Comparison of ENCODE assay signal across 13 cellular contexts in genomic region chr6:152979116-152979515, GRCh38. TPM values are rescaled to one million over a fixed set of nuclear protein-coding genes. Genes with fewer than 3 reads are reported as not detected.
DNase-seq lines count a peak whose midpoint lies in the region; TF ChIP-seq lines count a peak whose summit lies in the region.
"Had no signal": no experiment of that assay in that cellular context is flagged by ENCODE, and none has a peak within 500 bp of the region (broad histone marks: within the 10 kb centered on the region; RNA-seq: fewer than 3 reads in every experiment).

No MANE protein-coding gene starts in this region.

- H3K9ac ChIP-seq in SU-DHL-6 (ENCODE audit: low read length) (0 out of 2 replicates have a peak overlapping the region, but pooled peaks have one; percentile 100), mesendoderm (ENCODE audit: low read length) (peak overlapping the region; percentile 48)

- H4K8ac ChIP-seq in mesendoderm (ENCODE audit: low read depth, low read length): no peak overlapping the region

- H3K18ac ChIP-seq in mesendoderm (ENCODE audit: low read length): no peak overlapping the region

- H3K79me2 ChIP-seq in SU-DHL-6 (ENCODE audit: insufficient read depth, low read length) (peaks cover 92% of the 10 kb centered on the region), mesendoderm (ENCODE audit: control insufficient read depth, insufficient read depth, low read length) (peaks cover 82% of the 10 kb centered on the region), hepatocyte (peaks cover 86% of the 10 kb centered on the region)

- H3K9me2 ChIP-seq in SU-DHL-6 (replicated peaks; ENCODE audit: insufficient read depth, low read length) (no peaks in the 10 kb centered on the region), hepatocyte (replicated peaks; ENCODE audit: insufficient read depth) (no peaks in the 10 kb centered on the region)

- no peak overlapping the region for H3K23ac ChIP-seq in mesendoderm (ENCODE audit: low read length)

- H4K5ac ChIP-seq in mesendoderm (ENCODE audit: low read length): no peak overlapping the region

- no peak overlapping the region for H2BK15ac ChIP-seq in mesendoderm (replicated peaks; ENCODE audit: low read depth)

- DNase-seq in DMS53 (lab: John Stamatoyannopoulos, UW) (peak; percentile 16), DMS53 treated with DMSO at 0.1 percent for 48 hours (lab: John Stamatoyannopoulos, UW; ENCODE audit: unreplicated experiment) (no peak), HFF-Myc (ENCODE audit: extremely low read depth, low read depth) (no peak), mesendoderm (no peak), hepatocyte (ENCODE audit: low spot score) (no peak), DMS 273 (lab: John Stamatoyannopoulos, UW; ENCODE audit: unreplicated experiment) (no peak), ovary (no peak)
- DNase-seq: activated CD4-positive, alpha-beta T cell treated with anti-CD3 and anti-CD28 coated beads for 4 hours; CD4-positive, CD25-positive, alpha-beta regulatory T cell; NCI-H2029 treated with DMSO at 0.1 percent for 48 hours had no signal

- H3K27ac ChIP-seq in SU-DHL-6 (ENCODE audit: low read depth, low read length): no peak overlapping the region
- H3K27ac ChIP-seq in mesendoderm (ENCODE audit: low read depth, low read length): no peak overlapping the region
- no peak overlapping the region for H3K27ac ChIP-seq in hepatocyte
- no peak overlapping the region for H3K27ac ChIP-seq in ovary
- H3K27ac ChIP-seq: 22Rv1, ascending aorta had no signal

- H3K4me2 ChIP-seq in SU-DHL-6 (ENCODE audit: low read depth, low read length, poor library complexity, severe bottlenecking) (peak overlapping the region; percentile 97), mesendoderm (ENCODE audit: low read length) (peak overlapping the region; percentile 27), hepatocyte (no peak overlapping the region)

- H3K27me3 ChIP-seq in SU-DHL-6 (ENCODE audit: low read length) (no peaks in the 10 kb centered on the region), mesendoderm (ENCODE audit: insufficient read depth, low read length, poor library complexity) (no peaks in the 10 kb centered on the region), hepatocyte (no peaks in the 10 kb centered on the region), ovary (no peaks in the 10 kb centered on the region)
- H3K27me3 ChIP-seq: ascending aorta had no signal

- no peak overlapping the region for H3K4ac ChIP-seq in mesendoderm (ENCODE audit: low read depth, low read length)

- H3K4me3 ChIP-seq in HFF-Myc (replicated peaks; ENCODE audit: low read depth, low read length): peak overlapping the region; percentile 94
- H3K4me3 ChIP-seq in SU-DHL-6 (ENCODE audit: insufficient read depth, low read length, poor library complexity, severe bottlenecking): peak overlapping the region; percentile 88
- no peak overlapping the region for H3K4me3 ChIP-seq in mesendoderm (ENCODE audit: low read length)
- H3K4me3 ChIP-seq in hepatocyte: no peak overlapping the region
- no peak overlapping the region for H3K4me3 ChIP-seq in ovary
- H3K4me3 ChIP-seq: ascending aorta had no signal

- H2BK120ac ChIP-seq in mesendoderm (ENCODE audit: low read depth, low read length): no peak overlapping the region

- H3K79me1 ChIP-seq in mesendoderm (ENCODE audit: low read length): peaks cover 2% of the 10 kb centered on the region

- TF ChIP-seq CTCF in HFF-Myc (IDR thresholded peaks at IDR 0.05; ENCODE audit: low read depth, low read length, missing control alignments): no peak
- no peak for TF ChIP-seq CTCF in SU-DHL-6 (IDR thresholded peaks at IDR 0.05; ENCODE audit: insufficient read depth, low read length, poor library complexity, severe bottlenecking)
- TF ChIP-seq CTCF in hepatocyte (IDR thresholded peaks at IDR 0.05; ENCODE audit: poor library complexity): no peak
- TF ChIP-seq CTCF in ovary (IDR thresholded peaks at IDR 0.05): no peak

- intact Hi-C loops in ovary (cut with DNase I): no loop called here

- no peak for TF ChIP-seq POLR2A in ovary (IDR thresholded peaks at IDR 0.05)

- H2BK5ac ChIP-seq in mesendoderm (ENCODE audit: low read length): no peak overlapping the region

- no peak overlapping the region for H2AK5ac ChIP-seq in mesendoderm (ENCODE audit: low read length)

- peaks cover 56% of the 10 kb centered on the region for H3F3A ChIP-seq in SU-DHL-6 (ENCODE audit: insufficient read depth)

- no peak overlapping the region for H2AFZ ChIP-seq in SU-DHL-6 (ENCODE audit: low read depth, low read length, severe bottlenecking)
- no peak overlapping the region for H2AFZ ChIP-seq in hepatocyte

- H3K4me1 ChIP-seq in mesendoderm (ENCODE audit: control insufficient read depth, low read depth, low read length) (peaks cover 2% of the 10 kb centered on the region), hepatocyte (ENCODE audit: insufficient read depth) (peaks cover 19% of the 10 kb centered on the region), ovary (ENCODE audit: insufficient read depth) (peaks cover 3% of the 10 kb centered on the region)

- H3K56ac ChIP-seq in mesendoderm (ENCODE audit: low read length): no peak overlapping the region

- H3K36me3 ChIP-seq in SU-DHL-6 (ENCODE audit: low read length) (peaks cover 71% of the 10 kb centered on the region), mesendoderm (ENCODE audit: control insufficient read depth, insufficient read depth, low read length) (peaks cover 4% of the 10 kb centered on the region), hepatocyte (replicated peaks; ENCODE audit: insufficient read depth, low read depth) (no peaks in the 10 kb centered on the region), ovary (no peaks in the 10 kb centered on the region)

- no CpG with 5 or more reads among the region's 1 CpG for WGBS in mesendoderm (ENCODE audit: extremely low coverage, insufficient coverage, low lambda C conversion rate)
- WGBS in hepatocyte (ENCODE audit: low lambda C conversion rate, missing lambda C conversion rate): 86% methylated on average over 1 of the region's 1 CpG
- WGBS in ovary, 3 donors: 90 to 96% (median 93%) methylated on average over 1 of the region's 1 CpG

- no peaks in the 10 kb centered on the region for H3K9me3 ChIP-seq in SU-DHL-6 (ENCODE audit: insufficient read depth, low read length)
- no peaks in the 10 kb centered on the region for H3K9me3 ChIP-seq in hepatocyte (ENCODE audit: low read depth)
- no peaks in the 10 kb centered on the region for H3K9me3 ChIP-seq in ovary
- H3K9me3 ChIP-seq: ascending aorta had no signal

- no peak for TF ChIP-seq EP300 in ovary (IDR thresholded peaks at IDR 0.05)

- H4K20me1 ChIP-seq in SU-DHL-6 (ENCODE audit: low read depth, low read length) (peaks cover 74% of the 10 kb centered on the region), hepatocyte (ENCODE audit: insufficient read depth, poor library complexity, severe bottlenecking) (peaks cover 43% of the 10 kb centered on the region)

RNA-seq across cellular contexts. Expression of gene FBXO5, which starts 3.7 kb away (rescaled TPM):
- 41.1 TPM for polyA plus RNA-seq in mesendoderm (2013, experiment 1 of 2)
- polyA plus RNA-seq in mesendoderm (2013, experiment 2 of 2): 44.3 TPM
- total RNA-seq in hepatocyte (9.2 and 9.7 TPM in 2 replicates), ovary (10 to 100 TPM in 1 of 7 donors, 1 to 10 TPM in 6; 2.9 to 10.4 (median 6.7) TPM)
- polyA plus RNA-seq in hepatocyte (4.7 and 5.2 TPM in 2 replicates), ovary (1 to 10 TPM; 4.6 to 5.5 TPM)
- total RNA-seq: ascending aorta had no signal

RNA-seq across cellular contexts. Expression of gene MTRF1L, which starts 23.4 kb away (rescaled TPM):
- polyA plus RNA-seq in mesendoderm (2013, experiment 1 of 2): 20.9 TPM
- polyA plus RNA-seq in mesendoderm (2013, experiment 2 of 2): 21.8 TPM
- 16.7 and 17.4 TPM in 2 replicates for total RNA-seq in hepatocyte
- polyA plus RNA-seq in hepatocyte: 16.1 and 19.0 TPM in 2 replicates
- 10 to 100 TPM in 5 of 7 donors, 1 to 10 TPM in 2; 8.4 to 18.1 (median 16.2) TPM for total RNA-seq in ovary
- 10 to 100 TPM in 1 of 2 donors, 1 to 10 TPM in 1; 8.8 to 15.6 TPM for polyA plus RNA-seq in ovary

Comparison
In these comparisons a context has a peak if more than half of its experiments do, and no peak if none do; other contexts are left out.
1. H3K4me3 ChIP-seq: peak in HFF-Myc (single experiment) and SU-DHL-6 (single experiment); none in mesendoderm (single experiment), hepatocyte (single experiment) and ovary (single experiment).